ENCODE assay signal across 10 cellular contexts in the genomic region with DNA sequence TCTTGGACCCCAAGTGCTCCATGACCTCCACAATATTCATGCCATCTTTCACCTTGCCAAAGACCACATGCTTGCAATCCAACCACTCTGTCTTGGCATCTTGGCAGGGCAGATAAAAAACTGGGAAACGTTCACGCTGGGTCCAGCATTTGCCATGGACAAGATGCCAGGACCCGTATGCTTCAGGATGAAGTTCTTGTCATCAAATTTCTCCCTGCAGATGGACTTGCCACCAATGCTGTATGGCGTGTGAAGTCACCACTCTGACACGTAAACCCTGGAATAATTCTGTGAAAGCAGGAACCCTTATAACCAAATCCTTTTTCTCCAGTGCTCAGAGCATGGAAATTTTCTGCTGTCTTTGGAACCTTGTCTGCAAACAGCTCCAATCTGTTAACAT.
"Had no signal": no experiment of that assay in that cellular context is flagged by ENCODE, and none has a peak within 500 bp of the region (broad histone marks: within the 10 kb centered on the region; RNA-seq: fewer than 3 reads in every experiment).

No MANE protein-coding gene starts in this region.

- H3K9me3 ChIP-seq: heart left ventricle, left lung had no signal

- H3K4me3 ChIP-seq: heart left ventricle, left lung had no signal

- DNase-seq: activated naive CD4-positive, alpha-beta T cell; activated T-cell treated with anti-CD3 and anti-CD28 coated beads, Interleukin-2, amount 50 U/mL, for 72 hours; brain microvascular endothelial cell; heart left ventricle; islet precursor cell; left lung; mesenchymal stem cell; stimulated activated naive CD8-positive, alpha-beta T cell treated with anti-CD3 and anti-CD28 coated beads, Interleukin-15, Interleukin-2, amounts not matched to agents 100 U/mL and 50 U/mL, for 24 hours had no signal

- H3K9me3 Mint-ChIP-seq: activated T-cell treated with anti-CD3 and anti-CD28 coated beads, Interleukin-2, amount 50 U/mL, for 72 hours had no signal

- ATAC-seq: activated T-cell treated with anti-CD3 and anti-CD28 coated beads, Interleukin-2, amount 50 U/mL, for 72 hours; left lung; sciatic nerve; stimulated activated naive CD8-positive, alpha-beta T cell treated with anti-CD3 and anti-CD28 coated beads, Interleukin-15, Interleukin-2, amounts not matched to agents 100 U/mL and 50 U/mL, for 24 hours had no signal

- H3K27me3 Mint-ChIP-seq: progenitor cell of endocrine pancreas had no signal

- H3K27ac Mint-ChIP-seq: activated T-cell treated with anti-CD3 and anti-CD28 coated beads, Interleukin-2, amount 50 U/mL, for 72 hours; progenitor cell of endocrine pancreas had no signal
